In genomic region chr20:7882076-7882475, GRCh38 we compare ENCODE assay signal across 9 cellular contexts. TPM values are rescaled to one million over a fixed set of nuclear protein-coding genes. Genes with fewer than 3 reads are reported as not detected.
"Had no signal": no experiment of that assay in that cellular context is flagged by ENCODE, and none has a peak within 500 bp of the region (broad histone marks: within the 10 kb centered on the region; RNA-seq: fewer than 3 reads in every experiment).

No MANE protein-coding gene starts in this region.

- DNase-seq: H9, HCEC 1CT, IMR-90, Kasumi-1, KG1 had no signal

- ATAC-seq: GM23338 had no signal

- H2AFZ ChIP-seq: GM23338 had no signal

- H3K4me2 ChIP-seq: GM23338 had no signal

- H3K27ac ChIP-seq: HL-60 had no signal

- H3K4me3 ChIP-seq: GM23338 had no signal

- FAIRE-seq: H1, H54 had no signal

RNA-seq across cellular contexts. Expression of gene HAO1, which starts 58.2 kb away (rescaled TPM):
- total RNA-seq: GM23338, H1, H9, IMR-90 had no signal
- polyA plus RNA-seq: GM23338, H1, IMR-90 had no signal
